Comparison of ENCODE assay signal across 7 cellular contexts in genomic region chr4:150750824-150751223, GRCh38.
"Had no signal": no experiment of that assay in that cellular context is flagged by ENCODE, and none has a peak within 500 bp of the region (broad histone marks: within the 10 kb centered on the region; RNA-seq: fewer than 3 reads in every experiment).

No MANE protein-coding gene starts in this region.

- DNase-seq: H9, HCEC 1CT, KG1 had no signal

- ATAC-seq: GM23338 had no signal

- H3K4me3 ChIP-seq: GM23338 had no signal

- FAIRE-seq: H1, H54 had no signal

- H3K27ac ChIP-seq: HL-60 had no signal

- H2AFZ ChIP-seq: GM23338 had no signal

- H3K4me2 ChIP-seq: GM23338 had no signal
